25 cellular contexts compared by ENCODE assay signal in genomic region chr11:19853901-19854300, GRCh38.
DNase-seq lines count a peak whose midpoint lies in the region; ATAC-seq and TF ChIP-seq lines count a peak whose summit lies in the region.
"Had no signal": no experiment of that assay in that cellular context is flagged by ENCODE, and none has a peak within 500 bp of the region (broad histone marks: within the 10 kb centered on the region; RNA-seq: fewer than 3 reads in every experiment).

No MANE protein-coding gene starts in this region.

- H3K27me3 Mint-ChIP-seq in stimulated activated naive B cell treated with anti-CD40 and anti-IgM and Interleukin-4, amounts not matched to agents 10 μg/mL and 1 μg/mL and 100 μg/mL, for 72 hours: no peaks in the 10 kb centered on the region

- H3K9ac ChIP-seq in fibroblast of lung (ENCODE audit: insufficient read depth, low read length): no peak overlapping the region

- H3K9me3 ChIP-seq in fibroblast of lung (ENCODE audit: control insufficient read depth, insufficient read depth, low read depth, low read length) (no peaks in the 10 kb centered on the region), gastroesophageal sphincter (peaks cover 0 to 3% (median 0%) of the 10 kb centered on the region in 3 donors)
- H3K9me3 ChIP-seq: breast epithelium, Caco-2, transverse colon had no signal

- H3K4me1 ChIP-seq in fibroblast of lung (ENCODE audit: control insufficient read depth, extremely low read depth, insufficient read depth, low read length): peaks cover 12% of the 10 kb centered on the region
- peaks cover 0 to 22% (median 0%) of the 10 kb centered on the region in 3 donors for H3K4me1 ChIP-seq in gastroesophageal sphincter
- H3K4me1 ChIP-seq: breast epithelium, Caco-2, transverse colon had no signal

- no peaks in the 10 kb centered on the region for H3K4me1 Mint-ChIP-seq in stimulated activated naive B cell treated with anti-CD40 and anti-IgM and Interleukin-4, amounts not matched to agents 10 μg/mL and 1 μg/mL and 100 μg/mL, for 72 hours
- H3K4me1 Mint-ChIP-seq: CD14-positive monocyte; naive B cell; stimulated activated effector memory CD8-positive, alpha-beta T cell treated with anti-CD3 and anti-CD28 coated beads, Interleukin-12 subunit alpha, Interleukin-12 subunit beta, amount 100 ng/mL, for 72 hours had no signal

- H3K36me3 ChIP-seq in fibroblast of lung (ENCODE audit: control insufficient read depth, insufficient read depth, low read length) (peaks cover 2% of the 10 kb centered on the region), gastroesophageal sphincter (peaks cover 0 to 15% of the 10 kb centered on the region in 2 donors)
- H3K36me3 ChIP-seq: breast epithelium, transverse colon had no signal

- H3K4me2 ChIP-seq in fibroblast of lung (ENCODE audit: extremely low read depth, insufficient read depth, low read length): no peak overlapping the region

- DNase-seq in DMS 273 treated with DMSO at 0.1 percent for 48 hours (lab: John Stamatoyannopoulos, UW) (peak; percentile 17), NCI-H187 treated with DMSO at 0.1 percent for 48 hours (lab: John Stamatoyannopoulos, UW) (peak; percentile 46), fibroblast of lung (ENCODE audit: low read depth in 2 of 2) (peak; percentile 33 to 53), skeletal muscle cell (ENCODE audit: low read depth) (peak; percentile 18), amniotic stem cell (lab: John Stamatoyannopoulos, UW) (no peak)
- no peak for DNase-seq in stimulated activated naive B cell treated with anti-CD40 and anti-IgM and Interleukin-4, amounts not matched to agents 10 μg/mL and 1 μg/mL and 100 μg/mL, for 72 hours
- no peak for DNase-seq in activated T-cell treated with anti-CD3 and anti-CD28 coated beads, Interleukin-2, amount 50 U/mL, for 48 hours
- DNase-seq: activated CD4-positive, alpha-beta T cell treated with anti-CD3 and anti-CD28 coated beads, Interleukin-2, amount 50 U/mL, for 48 hours; activated CD4-positive, CD25-positive, alpha-beta regulatory T cell treated with anti-CD3 and anti-CD28 coated beads, Interleukin-2, amount 50 U/mL, for 72 hours; activated naive CD4-positive, alpha-beta T cell; Caco-2; GOT3; HFFc6; left ventricle myocardium superior; naive B cell; NCI-H1048; NCI-H345; NCI-H748 treated with DMSO at 0.1 percent for 48 hours; Right ventricle myocardium superior; T-helper 17 cell; transverse colon had no signal

- peaks cover 3 to 4% of the 10 kb centered on the region in 2 donors for H3K9me3 Mint-ChIP-seq in stimulated activated naive B cell treated with anti-CD40 and anti-IgM and Interleukin-4, amounts not matched to agents 10 μg/mL and 1 μg/mL and 100 μg/mL, for 72 hours
- H3K9me3 Mint-ChIP-seq: HFFc6; stimulated activated effector memory CD8-positive, alpha-beta T cell treated with anti-CD3 and anti-CD28 coated beads, Interleukin-12 subunit alpha, Interleukin-12 subunit beta, amount 100 ng/mL, for 72 hours had no signal

- TF ChIP-seq EP300 in gastroesophageal sphincter (IDR thresholded peaks at IDR 0.05): no peak

- H3K27ac ChIP-seq in fibroblast of lung (ENCODE audit: insufficient read depth, low read length) (no peak overlapping the region), gastroesophageal sphincter (no peak overlapping the region)
- H3K27ac ChIP-seq: transverse colon had no signal

- peaks cover 64% of the 10 kb centered on the region for H3K79me2 ChIP-seq in fibroblast of lung (ENCODE audit: control insufficient read depth, insufficient read depth, low read length)

- peaks cover 0 to 4% of the 10 kb centered on the region in 2 donors for H3K36me3 Mint-ChIP-seq in stimulated activated naive B cell treated with anti-CD40 and anti-IgM and Interleukin-4, amounts not matched to agents 10 μg/mL and 1 μg/mL and 100 μg/mL, for 72 hours
- H3K36me3 Mint-ChIP-seq: CD14-positive monocyte; stimulated activated effector memory CD8-positive, alpha-beta T cell treated with anti-CD3 and anti-CD28 coated beads, Interleukin-12 subunit alpha, Interleukin-12 subunit beta, amount 100 ng/mL, for 72 hours had no signal

- H3K4me3 ChIP-seq in fibroblast of lung (replicated peaks in 1 of 4; ENCODE audit: control extremely low read depth in 1 of 4, insufficient read depth in 1 of 4, low read depth in 3 of 4, low read length in 4 of 4) (no peak overlapping the region), skeletal muscle cell (ENCODE audit: low read depth, low read length) (no peak overlapping the region), gastroesophageal sphincter (no peak overlapping the region)
- H3K4me3 ChIP-seq: breast epithelium, transverse colon had no signal

- WGBS in gastroesophageal sphincter (ENCODE audit: low coverage in 1 of 2), 2 donors: 33 to 39% methylated on average over 4 of the region's 4 CpGs

- TF ChIP-seq CTCF in fibroblast of lung (conservative IDR thresholded peaks at IDR 0.05 in 1 of 2, IDR thresholded peaks at IDR 0.05 in 1 of 2; ENCODE audit: low read depth in 1 of 2, low read length in 2 of 2) (no peak), gastroesophageal sphincter (IDR thresholded peaks at IDR 0.05) (no peak)

- H3K27me3 ChIP-seq in fibroblast of lung (ENCODE audit: control insufficient read depth, insufficient read depth, low read length): no peaks in the 10 kb centered on the region
- H3K27me3 ChIP-seq in gastroesophageal sphincter: no peaks in the 10 kb centered on the region
- H3K27me3 ChIP-seq: breast epithelium, transverse colon had no signal

- ATAC-seq in gastroesophageal sphincter: no peak
- no peak for ATAC-seq in stimulated activated naive B cell treated with anti-CD40 and anti-IgM and Interleukin-4, amounts not matched to agents 10 μg/mL and 1 μg/mL and 100 μg/mL, for 72 hours (replicated peaks)
- ATAC-seq: left ventricle myocardium superior; stimulated activated effector memory CD8-positive, alpha-beta T cell treated with anti-CD3 and anti-CD28 coated beads, Interleukin-12 subunit alpha, Interleukin-12 subunit beta, amount 100 ng/mL, for 72 hours; T-helper 17 cell had no signal

- no peak overlapping the region for H3K4me3 Mint-ChIP-seq in stimulated activated naive B cell treated with anti-CD40 and anti-IgM and Interleukin-4, amounts not matched to agents 10 μg/mL and 1 μg/mL and 100 μg/mL, for 72 hours
- H3K4me3 Mint-ChIP-seq: CD14-positive monocyte; HFFc6; naive B cell; stimulated activated effector memory CD8-positive, alpha-beta T cell treated with anti-CD3 and anti-CD28 coated beads, Interleukin-12 subunit alpha, Interleukin-12 subunit beta, amount 100 ng/mL, for 72 hours; T-helper 17 cell had no signal

- TF ChIP-seq POLR2A in gastroesophageal sphincter (IDR thresholded peaks at IDR 0.05): no peak

- peaks cover 2% of the 10 kb centered on the region for H4K20me1 ChIP-seq in fibroblast of lung (ENCODE audit: control insufficient read depth, extremely low read depth, insufficient read depth, low read length)

- H2AFZ ChIP-seq in fibroblast of lung (ENCODE audit: low read length): no peak overlapping the region

- H3K27ac Mint-ChIP-seq in stimulated activated naive B cell treated with anti-CD40 and anti-IgM and Interleukin-4, amounts not matched to agents 10 μg/mL and 1 μg/mL and 100 μg/mL, for 72 hours: no peak overlapping the region
- H3K27ac Mint-ChIP-seq: CD14-positive monocyte; stimulated activated effector memory CD8-positive, alpha-beta T cell treated with anti-CD3 and anti-CD28 coated beads, Interleukin-12 subunit alpha, Interleukin-12 subunit beta, amount 100 ng/mL, for 72 hours; T-helper 17 cell had no signal

Comparison
In these comparisons a context has a peak if more than half of its experiments do, and no peak if none do; other contexts are left out.
1. DNase-seq: peak in DMS 273 treated with DMSO at 0.1 percent for 48 hours (single experiment), NCI-H187 treated with DMSO at 0.1 percent for 48 hours (single experiment), fibroblast of lung (2 of 2) and skeletal muscle cell (single experiment); none in stimulated activated naive B cell treated with anti-CD40 and anti-IgM and Interleukin-4, amounts not matched to agents 10 μg/mL and 1 μg/mL and 100 μg/mL, for 72 hours (single experiment), amniotic stem cell (single experiment) and activated T-cell treated with anti-CD3 and anti-CD28 coated beads, Interleukin-2, amount 50 U/mL, for 48 hours (0 of 2).